1 cellular context compared by ENCODE assay signal in genomic region chr6:73369563-73369962, GRCh38.
TF ChIP-seq lines count a peak whose summit lies in the region.

Gene OOEP (minus strand): TSS chr6:73369897. CDS start chr6:73369792, 105 bp downstream.

TF ChIP-seq in H1, 55 proteins besides CTCF, POLR2A, EP300 and RAD21 (continued from another document):
- no peak for TF ChIP-seq ATF2 (IDR thresholded peaks at IDR 0.05; ENCODE audit: low read length)
- TF ChIP-seq GABPA (IDR thresholded peaks at IDR 0.05; ENCODE audit: borderline replicate concordance, insufficient read depth, low read length): no peak
- no peak for TF ChIP-seq JUND (IDR thresholded peaks at IDR 0.05; ENCODE audit: low read length)
- no peak for TF ChIP-seq BRCA1 (IDR thresholded peaks at IDR 0.05; ENCODE audit: low read depth, low read length)
- TF ChIP-seq GTF2F1 (IDR thresholded peaks at IDR 0.05; ENCODE audit: borderline replicate concordance, low read depth, low read length): no peak
- TF ChIP-seq PHF8 (conservative IDR thresholded peaks at IDR 0.05; ENCODE audit: low read depth, low read length): no peak
- TF ChIP-seq TAF7 (optimal IDR thresholded peaks at IDR 0.05; ENCODE audit: borderline replicate concordance, low read depth, low read length): no peak
- TF ChIP-seq TEAD4 (IDR thresholded peaks at IDR 0.05; ENCODE audit: low read depth, low read length): no peak
- TF ChIP-seq RXRA (IDR thresholded peaks at IDR 0.05; ENCODE audit: insufficient read depth, low read depth, low read length): no peak
- TF ChIP-seq SIRT6 (IDR thresholded peaks at IDR 0.05; ENCODE audit: low read length): no peak
- no peak for TF ChIP-seq KDM4A (IDR thresholded peaks at IDR 0.05; ENCODE audit: low read depth, low read length, severe bottlenecking)
- TF ChIP-seq POLR2AphosphoS5 (IDR thresholded peaks at IDR 0.05; ENCODE audit: low read depth, low read length): no peak
- TF ChIP-seq BACH1 (IDR thresholded peaks at IDR 0.05; ENCODE audit: low read length): no peak
- TF ChIP-seq SAP30 (IDR thresholded peaks at IDR 0.05; ENCODE audit: insufficient read depth, insufficient replicate concordance, low read length): no peak
- TF ChIP-seq MAFK (IDR thresholded peaks at IDR 0.05; ENCODE audit: low read depth, low read length): no peak
TF ChIP-seq in H1: peak in this region for 0.
